Comparison of ENCODE assay signal across 8 cellular contexts in genomic region chr9:109010676-109011655, GRCh38. TPM values are rescaled to one million over a fixed set of nuclear protein-coding genes. Genes with fewer than 3 reads are reported as not detected.
DNase-seq lines count a peak whose midpoint lies in the region; ATAC-seq, FAIRE-seq and TF ChIP-seq lines count a peak whose summit lies in the region.

No MANE protein-coding gene starts in this region.

- H3K9me3 Mint-ChIP-seq in osteocyte (ENCODE audit: unreplicated experiment): no peaks in the 10 kb centered on the region
- H3K9me3 Mint-ChIP-seq in WTC11: no peaks in the 10 kb centered on the region

- H3K27ac Mint-ChIP-seq in osteocyte (ENCODE audit: unreplicated experiment): peak overlapping the region; percentile 97
- H3K27ac Mint-ChIP-seq in WTC11: no peak overlapping the region

- POLR2A ChIA-PET in WTC11 (lab: Charles Lee): interaction anchor here (0.6 kb wide), 3 partner anchors 238 to 1750 kb away, joined by 3 to 6 read pairs (median 4); no protein-coding TSS in a partner anchor

- TF ChIP-seq CTCF in AG10803 (conservative IDR thresholded peaks at IDR 0.05; ENCODE audit: low read length): no peak
- no peak for TF ChIP-seq CTCF in osteocyte (IDR thresholded peaks at IDR 0.05)
- no peak for TF ChIP-seq CTCF in WTC11 (IDR thresholded peaks at IDR 0.05)

- peak overlapping the region; percentile 74 for H3K4me3 ChIP-seq in AG10803 (ENCODE audit: low read length)

- no peak for FAIRE-seq in HTR-8/SVneo (lab: Jason Lieb, UNC)

- CTCF ChIA-PET in WTC11 (lab: Charles Lee): interaction anchor here (0.8 kb wide), 1 partner anchor 485 kb away, joined by 3 read pairs; no protein-coding TSS in a partner anchor

- peak; percentile 57 for DNase-seq in AG10803 (ENCODE audit: low read depth)
- DNase-seq in HTR-8/SVneo (ENCODE audit: insufficient read length, low spot score): peak; percentile 28
- peak; percentile 31 to 38 for DNase-seq in activated CD4-positive, alpha-beta T cell treated with anti-CD3 and anti-CD28 coated beads for 24 hours (ENCODE audit: low read depth in 2 of 2)
- peak; percentile 51 for DNase-seq in dedifferentiated amniotic fluid mesenchymal stem cell (ENCODE audit: extremely low spot score)
- no peak for DNase-seq in osteocyte (ENCODE audit: extremely low spot score, unreplicated experiment)
- no peak for DNase-seq in WTC11 (ENCODE audit: low spot score)
- no peak for DNase-seq in cortex of kidney (lab: John Stamatoyannopoulos, UW)

- H3K27me3 Mint-ChIP-seq in osteocyte (ENCODE audit: unreplicated experiment) (no peaks in the 10 kb centered on the region), WTC11 (ENCODE audit: low read depth) (peaks cover 10% of the 10 kb centered on the region)

- H3K4me1 Mint-ChIP-seq in osteocyte (ENCODE audit: unreplicated experiment) (peaks cover 62% of the 10 kb centered on the region), WTC11 (peaks cover 33% of the 10 kb centered on the region)

- H3K4me3 Mint-ChIP-seq in osteocyte (ENCODE audit: unreplicated experiment): peak overlapping the region; percentile 90
- H3K4me3 Mint-ChIP-seq in WTC11: no peak overlapping the region; the same call in 1 of the 2 replicates

- ATAC-seq in GM19043 (IDR thresholded peaks at IDR 0.05; ENCODE audit: low read depth, unreplicated experiment): peak; percentile 35
- no peak for ATAC-seq in WTC11

- H3K36me3 Mint-ChIP-seq in osteocyte (ENCODE audit: unreplicated experiment): peaks cover 3% of the 10 kb centered on the region
- H3K36me3 Mint-ChIP-seq in WTC11: no peaks in the 10 kb centered on the region; the same call in 1 of the 2 replicates

TF ChIP-seq in WTC11, 78 proteins besides CTCF, POLR2A, EP300 and RAD21:
- TF ChIP-seq ATF1 (CRISPR knock-in tag; IDR thresholded peaks at IDR 0.05) (no peak), USF1 (CRISPR knock-in tag; IDR thresholded peaks at IDR 0.05) (no peak)

RNA-seq across cellular contexts. Expression of gene CTNNAL1, which starts 2.3 kb away (rescaled TPM):
- 46.3 and 55.4 TPM in 2 replicates for total RNA-seq in osteocyte
- 50.7 to 54.3 TPM (median 53.1 TPM) in 3 replicates for total RNA-seq in WTC11 (2021)

Comparison
In these comparisons a context has a peak if more than half of its experiments do, and no peak if none do; other contexts are left out.
1. DNase-seq: peak in AG10803 (single experiment), HTR-8/SVneo (single experiment), activated CD4-positive, alpha-beta T cell treated with anti-CD3 and anti-CD28 coated beads for 24 hours (2 of 2) and dedifferentiated amniotic fluid mesenchymal stem cell (single experiment); none in osteocyte (single experiment), WTC11 (single experiment) and cortex of kidney (single experiment).